Comparison of ENCODE assay signal across 22 cellular contexts in genomic region chr5:76764374-76764773, GRCh38. TPM values are rescaled to one million over a fixed set of nuclear protein-coding genes. Genes with fewer than 3 reads are reported as not detected.
DNase-seq lines count a peak whose midpoint lies in the region; ATAC-seq, FAIRE-seq and TF ChIP-seq lines count a peak whose summit lies in the region.
"Had no signal": no experiment of that assay in that cellular context is flagged by ENCODE, and none has a peak within 500 bp of the region (broad histone marks: within the 10 kb centered on the region; RNA-seq: fewer than 3 reads in every experiment).

No MANE protein-coding gene starts in this region.

- H3K79me2 ChIP-seq in ACC112 (ENCODE audit: control insufficient read depth, insufficient read depth, low read length, unreplicated experiment) = no peaks in the 10 kb centered on the region

- peaks cover 49 to 62% of the 10 kb centered on the region in 2 donors for H3K4me1 Mint-ChIP-seq in immature natural killer cell
- H3K4me1 Mint-ChIP-seq in type B pancreatic cell (ENCODE audit: unreplicated experiment) = no peaks in the 10 kb centered on the region
- peaks cover 16% of the 10 kb centered on the region for H3K4me1 Mint-ChIP-seq in stimulated activated naive CD8-positive, alpha-beta T cell treated with anti-CD3 and anti-CD28 coated beads, Interleukin-15, amount 100 ng/mL, for 72 hours
- H3K4me1 Mint-ChIP-seq: CD14-positive monocyte had no signal

- TF ChIP-seq CTCF in astrocyte of the spinal cord (IDR thresholded peaks at IDR 0.05; ENCODE audit: low read depth, low read length) (no peak), type B pancreatic cell (conservative IDR thresholded peaks at IDR 0.05) (no peak), kidney (IDR thresholded peaks at IDR 0.05; ENCODE audit: borderline replicate concordance, extremely low read depth, insufficient read depth) (no peak), upper lobe of left lung (IDR thresholded peaks at IDR 0.05) (no peak)

- 55 to 76% methylated on average over 3 of the region's 3 CpGs for WGBS in upper lobe of left lung, 2 donors

- H3K27ac Mint-ChIP-seq in immature natural killer cell (peak overlapping the region; percentile 69 to 96 (median 90)), type B pancreatic cell (no peak overlapping the region)
- no peak overlapping the region for H3K27ac Mint-ChIP-seq in stimulated activated naive CD8-positive, alpha-beta T cell treated with anti-CD3 and anti-CD28 coated beads, Interleukin-15, amount 100 ng/mL, for 72 hours
- H3K27ac Mint-ChIP-seq: CD14-positive monocyte; CD4-positive, alpha-beta memory T cell had no signal

- H3K9me3 ChIP-seq in kidney (ENCODE audit: control insufficient read depth in 1 of 2, low read length in 2 of 2) (no peaks in the 10 kb centered on the region), upper lobe of left lung (peaks cover 0 to 5% (median 2%) of the 10 kb centered on the region in 4 donors)
- H3K9me3 ChIP-seq: BLaER1 had no signal

- peak; percentile 25 for DNase-seq in astrocyte of the spinal cord (ENCODE audit: low read depth, low spot score)
- no peak for DNase-seq in immature natural killer cell
- peak; percentile 18 for DNase-seq in type B pancreatic cell (ENCODE audit: extremely low spot score, unreplicated experiment)
- no peak for DNase-seq in kidney
- no peak for DNase-seq in stimulated activated naive CD8-positive, alpha-beta T cell treated with anti-CD3 and anti-CD28 coated beads, Interleukin-15, amount 100 ng/mL, for 72 hours
- no peak for DNase-seq in upper lobe of left lung
- DNase-seq: CD4-positive, alpha-beta memory T cell; DMS153; DMS79; GDM1; GOT3; H7; HFFc6 had no signal

- no peak for TF ChIP-seq EP300 in upper lobe of left lung (IDR thresholded peaks at IDR 0.05)

- H3K4me3 Mint-ChIP-seq in immature natural killer cell (peak overlapping the region in 4 of 5 donors; percentile 27 to 77 (median 48)), type B pancreatic cell (no peak overlapping the region)
- no peak overlapping the region for H3K4me3 Mint-ChIP-seq in stimulated activated naive CD8-positive, alpha-beta T cell treated with anti-CD3 and anti-CD28 coated beads, Interleukin-15, amount 100 ng/mL, for 72 hours
- H3K4me3 Mint-ChIP-seq: CD14-positive monocyte; CD4-positive, alpha-beta memory T cell had no signal

- no peak overlapping the region for H3K9ac ChIP-seq in kidney (ENCODE audit: low read length in 2 of 2)
- H3K9ac ChIP-seq: BLaER1 had no signal

- H3K4me3 ChIP-seq in ACC112 (ENCODE audit: low read depth, low read length) (no peak overlapping the region), astrocyte of the spinal cord (ENCODE audit: low read depth, low read length) (no peak overlapping the region), kidney (ENCODE audit: low read length in 2 of 2) (no peak overlapping the region), upper lobe of left lung (no peak overlapping the region)
- H3K4me3 ChIP-seq: A549, BLaER1 had no signal

- peaks cover 0 to 5% (median 2%) of the 10 kb centered on the region in 3 donors for H3K27me3 Mint-ChIP-seq in immature natural killer cell (ENCODE audit: low read depth in 3 of 3)
- peaks cover 3% of the 10 kb centered on the region for H3K27me3 Mint-ChIP-seq in type B pancreatic cell
- no peaks in the 10 kb centered on the region for H3K27me3 Mint-ChIP-seq in stimulated activated naive CD8-positive, alpha-beta T cell treated with anti-CD3 and anti-CD28 coated beads, Interleukin-15, amount 100 ng/mL, for 72 hours
- H3K27me3 Mint-ChIP-seq: CD4-positive, alpha-beta memory T cell had no signal

- in situ Hi-C loops in astrocyte of the spinal cord (cut with HindIII; ENCODE audit: low sequenced_read_pairs) = no loop called here

- no peak overlapping the region for H2AFZ ChIP-seq in ACC112 (ENCODE audit: low read length, unreplicated experiment)

- intact Hi-C loops in kidney (cut with DNase I) = no loop called here

- no peak for ATAC-seq in stimulated activated naive CD8-positive, alpha-beta T cell treated with anti-CD3 and anti-CD28 coated beads, Interleukin-15, amount 100 ng/mL, for 72 hours
- ATAC-seq in upper lobe of left lung (ENCODE audit: low FRiP score in 2 of 2) = no peak
- ATAC-seq: A549, HCT116, HepG2 had no signal

- H3K9me3 Mint-ChIP-seq in immature natural killer cell (peaks cover 2 to 14% (median 9%) of the 10 kb centered on the region in 6 donors), type B pancreatic cell (peaks cover 9% of the 10 kb centered on the region)
- peaks cover 8 to 12% of the 10 kb centered on the region in 2 donors for H3K9me3 Mint-ChIP-seq in stimulated activated naive CD8-positive, alpha-beta T cell treated with anti-CD3 and anti-CD28 coated beads, Interleukin-15, amount 100 ng/mL, for 72 hours

- peaks cover 19% of the 10 kb centered on the region for H3K4me1 ChIP-seq in ACC112 (ENCODE audit: control insufficient read depth, insufficient read depth, low read length, unreplicated experiment)
- H3K4me1 ChIP-seq in kidney (ENCODE audit: control insufficient read depth in 1 of 2, insufficient read depth in 1 of 2, low read depth in 1 of 2, low read length in 2 of 2) = no peaks in the 10 kb centered on the region
- H3K4me1 ChIP-seq in upper lobe of left lung = no peaks in the 10 kb centered on the region
- H3K4me1 ChIP-seq: BLaER1 had no signal

- H3K36me3 Mint-ChIP-seq in immature natural killer cell (peaks cover 5 to 7% (median 7%) of the 10 kb centered on the region in 3 donors), type B pancreatic cell (no peaks in the 10 kb centered on the region)
- H3K36me3 Mint-ChIP-seq: CD14-positive monocyte had no signal

- TF ChIP-seq POLR2A in upper lobe of left lung (IDR thresholded peaks at IDR 0.05) = no peak

- H3K36me3 ChIP-seq in ACC112 (ENCODE audit: insufficient read depth, low read length) = peaks cover 7% of the 10 kb centered on the region; the same call in 1 of the 2 replicates
- no peaks in the 10 kb centered on the region for H3K36me3 ChIP-seq in kidney (ENCODE audit: control insufficient read depth in 1 of 2, insufficient read depth in 2 of 2, low read length in 2 of 2)
- H3K36me3 ChIP-seq in upper lobe of left lung = no peaks in the 10 kb centered on the region
- H3K36me3 ChIP-seq: BLaER1 had no signal

- H3K27me3 ChIP-seq in ACC112 (ENCODE audit: insufficient read depth, low read length) = no peaks in the 10 kb centered on the region
- H3K27me3 ChIP-seq in upper lobe of left lung = no peaks in the 10 kb centered on the region
- H3K27me3 ChIP-seq: BLaER1 had no signal

- peak overlapping the region; percentile 77 for H3K27ac ChIP-seq in ACC112 (ENCODE audit: low read depth, low read length)
- no peak overlapping the region for H3K27ac ChIP-seq in kidney (ENCODE audit: low read depth in 2 of 2, low read length in 2 of 2)
- no peak overlapping the region for H3K27ac ChIP-seq in upper lobe of left lung
- H3K27ac ChIP-seq: 22Rv1, A549, BLaER1 had no signal

- no peak for FAIRE-seq in kidney (lab: Jason Lieb, UNC)
- FAIRE-seq: A549, GM12892, GM18507, HepG2 had no signal

RNA-seq across cellular contexts. Expression of gene F2R, which starts 48.4 kb away (rescaled TPM):
- 100 to 1,000 TPM in 2 of 3 donors, 10 to 100 TPM in 1; 92.6 to 115 (median 106) TPM for polyA plus RNA-seq in immature natural killer cell
- total RNA-seq in type B pancreatic cell (ENCODE audit: low replicate concordance) = 8.5 and 20.1 TPM in 2 replicates
- 15.3 TPM for total RNA-seq in kidney
- polyA plus RNA-seq in kidney (ENCODE audit: insufficient read depth, low read depth, low replicate concordance) = 14.6 TPM
- total RNA-seq in upper lobe of left lung = 10 to 100 TPM; 11.5 to 34.2 (median 20.1) TPM

RNA-seq across cellular contexts. Expression of gene F2RL1, which starts 54.5 kb away (rescaled TPM):
- polyA plus RNA-seq in immature natural killer cell = 1 to 10 TPM in 1 of 3 donors, under 1 TPM in 1, not detected in 1; 0.53 to 2.1 TPM
- total RNA-seq in type B pancreatic cell (ENCODE audit: low replicate concordance) = 10.9 and 35.2 TPM in 2 replicates
- 51.9 TPM for total RNA-seq in kidney
- 24.5 TPM for polyA plus RNA-seq in kidney (ENCODE audit: insufficient read depth, low read depth, low replicate concordance)
- 1 to 10 TPM; 2.1 to 9.7 (median 8.1) TPM for total RNA-seq in upper lobe of left lung

Comparison
In these comparisons a context has a peak if more than half of its experiments do, and no peak if none do; other contexts are left out.
1. DNase-seq: peak in astrocyte of the spinal cord (single experiment) and type B pancreatic cell (single experiment); none in immature natural killer cell (0 of 3), kidney (single experiment), stimulated activated naive CD8-positive, alpha-beta T cell treated with anti-CD3 and anti-CD28 coated beads, Interleukin-15, amount 100 ng/mL, for 72 hours (0 of 2) and upper lobe of left lung (0 of 2).
2. H3K27ac Mint-ChIP-seq: peak in immature natural killer cell (6 of 6); none in type B pancreatic cell (single experiment) and stimulated activated naive CD8-positive, alpha-beta T cell treated with anti-CD3 and anti-CD28 coated beads, Interleukin-15, amount 100 ng/mL, for 72 hours (0 of 2).
3. H3K4me3 Mint-ChIP-seq: peak in immature natural killer cell (4 of 5); none in type B pancreatic cell (single experiment) and stimulated activated naive CD8-positive, alpha-beta T cell treated with anti-CD3 and anti-CD28 coated beads, Interleukin-15, amount 100 ng/mL, for 72 hours (0 of 2).